21 cellular contexts compared by ENCODE assay signal in the genomic region with DNA sequence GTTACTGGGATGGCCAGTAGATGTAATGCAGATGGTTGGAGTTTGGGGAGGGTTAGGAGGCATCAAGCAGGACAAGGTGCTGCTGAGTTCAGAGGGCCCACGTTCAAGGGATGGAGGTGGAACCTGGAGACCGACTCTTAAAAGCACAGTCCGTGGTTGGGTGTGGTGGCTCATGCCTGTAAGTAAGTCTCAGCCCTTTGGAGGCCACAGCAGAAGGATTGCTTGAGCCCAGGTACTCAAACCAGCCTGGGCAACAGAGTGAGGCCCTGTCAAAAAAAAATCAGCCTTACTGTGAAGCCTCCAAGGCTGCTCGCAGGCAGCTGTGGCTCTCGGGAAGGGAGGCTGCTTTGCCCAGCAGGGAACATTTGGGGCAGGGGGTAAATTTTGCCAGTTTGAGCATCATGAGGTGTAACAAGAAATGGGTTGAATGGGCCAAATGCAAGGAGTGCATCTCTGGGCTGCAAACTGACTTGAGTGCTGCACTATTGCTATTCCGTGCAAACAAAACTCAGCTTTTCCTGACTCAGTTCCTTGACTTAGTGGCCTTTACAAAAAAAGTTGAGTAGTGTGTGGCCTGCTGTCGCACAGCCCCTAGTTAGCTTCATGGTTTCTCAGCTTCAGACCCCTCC. TPM values are rescaled to one million over a fixed set of nuclear protein-coding genes. Genes with fewer than 3 reads are reported as not detected.
DNase-seq lines count a peak whose midpoint lies in the region; ATAC-seq and TF ChIP-seq lines count a peak whose summit lies in the region.
"Had no signal": no experiment of that assay in that cellular context is flagged by ENCODE, and none has a peak within 500 bp of the region (broad histone marks: within the 10 kb centered on the region; RNA-seq: fewer than 3 reads in every experiment).

No MANE protein-coding gene starts in this region.

- CTCF ChIA-PET in activated naive CD4-positive, alpha-beta T cell treated with anti-CD3 and anti-CD28 coated beads for 36 hours (lab: Charles Lee) = interaction anchor here (0.6 to 1.0 kb wide), 3 partner anchors 26 to 83 kb away, joined by 3 read pairs; no protein-coding TSS in a partner anchor

- peaks cover 32% of the 10 kb centered on the region for H3K4me1 Mint-ChIP-seq in activated naive CD4-positive, alpha-beta T cell treated with anti-CD3 and anti-CD28 coated beads for 36 hours (ENCODE audit: low read depth)
- peaks cover 24% of the 10 kb centered on the region for H3K4me1 Mint-ChIP-seq in activated naive CD8-positive, alpha-beta T cell treated with anti-CD3 and anti-CD28 coated beads, Interleukin-2, amount 10 ng/mL, durations not matched to agents 7 days and 5 days

- no peaks in the 10 kb centered on the region for H3K9me3 ChIP-seq in neutrophil
- H3K9me3 ChIP-seq: pancreas, suprapubic skin had no signal

- no peak overlapping the region for H3K4me3 Mint-ChIP-seq in activated naive CD4-positive, alpha-beta T cell treated with anti-CD3 and anti-CD28 coated beads for 36 hours
- no peak overlapping the region for H3K4me3 Mint-ChIP-seq in activated naive CD8-positive, alpha-beta T cell treated with anti-CD3 and anti-CD28 coated beads, Interleukin-2, amount 10 ng/mL, durations not matched to agents 7 days and 5 days

- no peak for DNase-seq in activated naive CD4-positive, alpha-beta T cell treated with anti-CD3 and anti-CD28 coated beads for 36 hours
- no peak for DNase-seq in activated naive CD4-positive, alpha-beta T cell (lab: John Stamatoyannopoulos, UW)
- DNase-seq in activated naive CD8-positive, alpha-beta T cell treated with anti-CD3 and anti-CD28 coated beads, Interleukin-2, amount 10 ng/mL, durations not matched to agents 7 days and 5 days = no peak
- no peak for DNase-seq in NCI-H1694 treated with DMSO at 0.1 percent for 48 hours (lab: John Stamatoyannopoulos, UW)
- DNase-seq in COLO829 (ENCODE audit: low spot score) = no peak
- DNase-seq: activated CD4-positive, alpha-beta T cell treated with anti-CD3 and anti-CD28 coated beads, Interleukin-2, amount 50 U/mL, for 4 hours; cerebellar nuclear complex; effector memory CD4-positive, alpha-beta T cell; GM23248; MM.1S; naive B cell; NCI-H748 treated with DMSO at 0.1 percent for 48 hours; pancreas; SHP77; SW 1271 had no signal

- H3K4me3 ChIP-seq in neutrophil (ENCODE audit: low read depth in 1 of 2, low read length in 1 of 2) = no peak overlapping the region
- H3K4me3 ChIP-seq: GM12878, GM23248, pancreas, suprapubic skin had no signal

- no peak for TF ChIP-seq CTCF in neutrophil (IDR thresholded peaks at IDR 0.05)

- H3K9me3 Mint-ChIP-seq in activated naive CD4-positive, alpha-beta T cell treated with anti-CD3 and anti-CD28 coated beads for 36 hours = no peaks in the 10 kb centered on the region
- no peaks in the 10 kb centered on the region for H3K9me3 Mint-ChIP-seq in activated naive CD8-positive, alpha-beta T cell treated with anti-CD3 and anti-CD28 coated beads, Interleukin-2, amount 10 ng/mL, durations not matched to agents 7 days and 5 days
- H3K9me3 Mint-ChIP-seq: CD4-positive, CD25-positive, alpha-beta regulatory T cell; naive B cell had no signal

- H3K27me3 ChIP-seq in neutrophil = no peaks in the 10 kb centered on the region
- H3K27me3 ChIP-seq: pancreas, suprapubic skin had no signal

- H3K36me3 ChIP-seq in neutrophil = peaks cover 54% of the 10 kb centered on the region

- peak overlapping the region; percentile 71 for H3K27ac ChIP-seq in neutrophil
- H3K27ac ChIP-seq: GM23248, pancreas had no signal

- POLR2A ChIA-PET in activated naive CD8-positive, alpha-beta T cell treated with anti-CD3 and anti-CD28 coated beads, Interleukin-2, amount 10 ng/mL, durations not matched to agents 7 days and 5 days (lab: Charles Lee) = interaction anchor here (0.6 to 1.0 kb wide), 6 partner anchors 10 to 495 kb away, joined by 3 to 8 read pairs (median 3); a partner anchor contains a TSS

- H3K4me1 ChIP-seq in neutrophil (ENCODE audit: control insufficient read depth in 1 of 2, insufficient read depth in 1 of 2, low read depth in 1 of 2, low read length in 1 of 2) = peaks cover 38 to 41% of the 10 kb centered on the region in 2 experiments

- peak overlapping the region; percentile 24 for H3K27ac Mint-ChIP-seq in activated naive CD4-positive, alpha-beta T cell treated with anti-CD3 and anti-CD28 coated beads for 36 hours
- H3K27ac Mint-ChIP-seq in activated naive CD8-positive, alpha-beta T cell treated with anti-CD3 and anti-CD28 coated beads, Interleukin-2, amount 10 ng/mL, durations not matched to agents 7 days and 5 days = peak overlapping the region; percentile 23

- intact Hi-C loops in activated naive CD4-positive, alpha-beta T cell treated with anti-CD3 and anti-CD28 coated beads for 36 hours (cut with micrococcal nuclease) = loop anchor here (5.0 kb wide), 1 partner anchor 66 kb away; a partner anchor contains a TSS

- ATAC-seq in activated naive CD8-positive, alpha-beta T cell treated with anti-CD3 and anti-CD28 coated beads, Interleukin-2, amount 10 ng/mL, durations not matched to agents 7 days and 5 days (ENCODE audit: low read depth) = no peak
- no peak for ATAC-seq in HG03139 (IDR thresholded peaks at IDR 0.05; ENCODE audit: unreplicated experiment)

- H3K36me3 Mint-ChIP-seq in activated naive CD4-positive, alpha-beta T cell treated with anti-CD3 and anti-CD28 coated beads for 36 hours (ENCODE audit: low read depth) = peaks cover 38% of the 10 kb centered on the region
- H3K36me3 Mint-ChIP-seq in activated naive CD8-positive, alpha-beta T cell treated with anti-CD3 and anti-CD28 coated beads, Interleukin-2, amount 10 ng/mL, durations not matched to agents 7 days and 5 days = peaks cover 32% of the 10 kb centered on the region

- no peaks in the 10 kb centered on the region for H3K27me3 Mint-ChIP-seq in activated naive CD4-positive, alpha-beta T cell treated with anti-CD3 and anti-CD28 coated beads for 36 hours (ENCODE audit: low read depth)
- no peaks in the 10 kb centered on the region for H3K27me3 Mint-ChIP-seq in activated naive CD8-positive, alpha-beta T cell treated with anti-CD3 and anti-CD28 coated beads, Interleukin-2, amount 10 ng/mL, durations not matched to agents 7 days and 5 days
- H3K27me3 Mint-ChIP-seq: CD4-positive, CD25-positive, alpha-beta regulatory T cell; naive B cell had no signal

TF ChIP-seq in PFSK-1, 5 proteins besides CTCF, POLR2A, EP300 and RAD21:
- TF ChIP-seq POLR2AphosphoS5 (IDR thresholded peaks at IDR 0.05; ENCODE audit: low read depth, low read length) = 0 out of 2 replicates have a peak, but pooled peaks have one; percentile 28
- TF ChIP-seq, protein P1, sequence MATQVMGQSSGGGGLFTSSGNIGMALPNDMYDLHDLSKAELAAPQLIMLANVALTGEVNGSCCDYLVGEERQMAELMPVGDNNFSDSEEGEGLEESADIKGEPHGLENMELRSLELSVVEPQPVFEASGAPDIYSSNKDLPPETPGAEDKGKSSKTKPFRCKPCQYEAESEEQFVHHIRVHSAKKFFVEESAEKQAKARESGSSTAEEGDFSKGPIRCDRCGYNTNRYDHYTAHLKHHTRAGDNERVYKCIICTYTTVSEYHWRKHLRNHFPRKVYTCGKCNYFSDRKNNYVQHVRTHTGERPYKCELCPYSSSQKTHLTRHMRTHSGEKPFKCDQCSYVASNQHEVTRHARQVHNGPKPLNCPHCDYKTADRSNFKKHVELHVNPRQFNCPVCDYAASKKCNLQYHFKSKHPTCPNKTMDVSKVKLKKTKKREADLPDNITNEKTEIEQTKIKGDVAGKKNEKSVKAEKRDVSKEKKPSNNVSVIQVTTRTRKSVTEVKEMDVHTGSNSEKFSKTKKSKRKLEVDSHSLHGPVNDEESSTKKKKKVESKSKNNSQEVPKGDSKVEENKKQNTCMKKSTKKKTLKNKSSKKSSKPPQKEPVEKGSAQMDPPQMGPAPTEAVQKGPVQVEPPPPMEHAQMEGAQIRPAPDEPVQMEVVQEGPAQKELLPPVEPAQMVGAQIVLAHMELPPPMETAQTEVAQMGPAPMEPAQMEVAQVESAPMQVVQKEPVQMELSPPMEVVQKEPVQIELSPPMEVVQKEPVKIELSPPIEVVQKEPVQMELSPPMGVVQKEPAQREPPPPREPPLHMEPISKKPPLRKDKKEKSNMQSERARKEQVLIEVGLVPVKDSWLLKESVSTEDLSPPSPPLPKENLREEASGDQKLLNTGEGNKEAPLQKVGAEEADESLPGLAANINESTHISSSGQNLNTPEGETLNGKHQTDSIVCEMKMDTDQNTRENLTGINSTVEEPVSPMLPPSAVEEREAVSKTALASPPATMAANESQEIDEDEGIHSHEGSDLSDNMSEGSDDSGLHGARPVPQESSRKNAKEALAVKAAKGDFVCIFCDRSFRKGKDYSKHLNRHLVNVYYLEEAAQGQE (IDR thresholded peaks at IDR 0.05; ENCODE audit: insufficient read depth in 1 of 2, low read depth in 2 of 2, low read length in 2 of 2) = no peak

RNA-seq across cellular contexts. Expression of a gene that starts 55.0 kb away (rescaled TPM):
- 10 to 100 TPM; 51.2 to 61.2 TPM for total RNA-seq in activated naive CD4-positive, alpha-beta T cell treated with anti-CD3 and anti-CD28 coated beads for 36 hours
- 54.5 TPM for polyA plus RNA-seq in PFSK-1 (2012; ENCODE audit: insufficient read length, low read depth)
- 10 to 100 TPM; 63.0 to 67.1 TPM for total RNA-seq in activated naive CD8-positive, alpha-beta T cell treated with anti-CD3 and anti-CD28 coated beads, Interleukin-2, amount 10 ng/mL, durations not matched to agents 7 days and 5 days
